Comparison of ENCODE assay signal across 29 cellular contexts in genomic region chr20:39534846-39535245, GRCh38.
"Had no signal": no experiment of that assay in that cellular context is flagged by ENCODE, and none has a peak within 500 bp of the region (broad histone marks: within the 10 kb centered on the region; RNA-seq: fewer than 3 reads in every experiment).

No MANE protein-coding gene starts in this region.

- H3K9me3 ChIP-seq: left lung, lower lobe of right lung, ovary, stomach, testis, thyroid gland, transverse colon, upper lobe of left lung, vagina had no signal

- H3K27ac Mint-ChIP-seq: immature natural killer cell; mesothelial cell of epicardium; naive B cell; natural killer cell treated with Interleukin-12 subunit alpha and Interleukin-12 subunit beta and Interleukin-15 and Interleukin-18, amount 100 ng/mL, for 72 hours; progenitor cell of endocrine pancreas; stimulated activated naive B cell treated with anti-CD40 and anti-IgM and Interleukin-4, amounts not matched to agents 10 μg/mL and 1 μg/mL and 100 μg/mL, for 72 hours had no signal

- H3K4me1 ChIP-seq: left lung, lower lobe of right lung, stomach, testis, thyroid gland, upper lobe of left lung had no signal

- DNase-seq: hypothalamus; immature natural killer cell; kidney; left colon; left lung; lower lobe of right lung; mammary epithelial cell; mesenchymal stem cell; naive B cell; ovary; retina; right cardiac atrium; stimulated activated CD4-positive, alpha-beta T cell treated with anti-CD3 and anti-CD28 coated beads, Interleukin-12 subunit alpha, Interleukin-12 subunit beta, amount 100 ng/mL, for 4 hours; stimulated activated CD4-positive, alpha-beta T cell treated with anti-CD3 and anti-CD28 coated beads, Interleukin-15, amount 100 ng/mL, for 24 hours; stimulated activated CD4-positive, alpha-beta T cell treated with anti-CD3 and anti-CD28 coated beads, Interleukin-2, amount 100 ng/mL, for 24 hours; stimulated activated CD4-positive, alpha-beta T cell treated with anti-CD3 and anti-CD28 coated beads, Interleukin-4, amount 100 ng/mL, for 1 hour; stimulated activated naive B cell treated with anti-CD40 and anti-IgM and Interleukin-4, amounts not matched to agents 10 μg/mL and 1 μg/mL and 100 μg/mL, for 72 hours; stimulated activated naive CD8-positive, alpha-beta T cell treated with anti-CD3 and anti-CD28 coated beads, Interleukin-15, Interleukin-2, amounts not matched to agents 100 U/mL and 50 U/mL, for 24 hours; stomach; testis; thyroid gland; transverse colon; upper lobe of left lung had no signal

- H3K36me3 Mint-ChIP-seq: immature natural killer cell; mesothelial cell of epicardium; naive B cell; natural killer cell treated with Interleukin-12 subunit alpha and Interleukin-12 subunit beta and Interleukin-15 and Interleukin-18, amount 100 ng/mL, for 72 hours; stimulated activated naive B cell treated with anti-CD40 and anti-IgM and Interleukin-4, amounts not matched to agents 10 μg/mL and 1 μg/mL and 100 μg/mL, for 72 hours had no signal

- H3K4me3 ChIP-seq: left lung, lower lobe of right lung, ovary, skin epidermis, stomach, testis, thyroid gland, transverse colon, upper lobe of left lung, vagina had no signal

- H3K27ac ChIP-seq: left lung, lower lobe of right lung, ovary, skin epidermis, stomach, testis, thyroid gland, transverse colon, upper lobe of left lung, vagina had no signal

- H3K27me3 Mint-ChIP-seq: natural killer cell treated with Interleukin-12 subunit alpha and Interleukin-12 subunit beta and Interleukin-15 and Interleukin-18, amount 100 ng/mL, for 72 hours; stimulated activated naive B cell treated with anti-CD40 and anti-IgM and Interleukin-4, amounts not matched to agents 10 μg/mL and 1 μg/mL and 100 μg/mL, for 72 hours had no signal

- H3K9me3 Mint-ChIP-seq: natural killer cell treated with Interleukin-12 subunit alpha and Interleukin-12 subunit beta and Interleukin-15 and Interleukin-18, amount 100 ng/mL, for 72 hours had no signal

- H3K4me1 Mint-ChIP-seq: immature natural killer cell, mesothelial cell of epicardium had no signal

- H3K27me3 ChIP-seq: left lung, ovary, stomach, testis, thyroid gland, upper lobe of left lung, vagina had no signal

- ATAC-seq: left lung; lower lobe of right lung; natural killer cell treated with Interleukin-12 subunit alpha and Interleukin-12 subunit beta and Interleukin-15 and Interleukin-18, amount 100 ng/mL, for 72 hours; right cardiac atrium; sciatic nerve; stimulated activated naive B cell treated with anti-CD40 and anti-IgM and Interleukin-4, amounts not matched to agents 10 μg/mL and 1 μg/mL and 100 μg/mL, for 72 hours; stimulated activated naive CD8-positive, alpha-beta T cell treated with anti-CD3 and anti-CD28 coated beads, Interleukin-15, Interleukin-2, amounts not matched to agents 100 U/mL and 50 U/mL, for 24 hours had no signal

- H3K4me3 Mint-ChIP-seq: immature natural killer cell; mesothelial cell of epicardium; naive B cell; natural killer cell treated with Interleukin-12 subunit alpha and Interleukin-12 subunit beta and Interleukin-15 and Interleukin-18, amount 100 ng/mL, for 72 hours; stimulated activated naive B cell treated with anti-CD40 and anti-IgM and Interleukin-4, amounts not matched to agents 10 μg/mL and 1 μg/mL and 100 μg/mL, for 72 hours had no signal

- H3K36me3 ChIP-seq: left lung, lower lobe of right lung, ovary, stomach, thyroid gland, transverse colon, upper lobe of left lung, vagina had no signal
